8 cellular contexts compared by ENCODE assay signal in genomic region chr6:28863607-28864320, GRCh38.
DNase-seq lines count a peak whose midpoint lies in the region; ATAC-seq and TF ChIP-seq lines count a peak whose summit lies in the region.

No MANE protein-coding gene starts in this region.

- no peak for TF ChIP-seq CTCF in ascending aorta (IDR thresholded peaks at IDR 0.05)

- peak overlapping the region; percentile 66 to 81 for H3K4me3 ChIP-seq in ascending aorta

- H3K9me3 ChIP-seq in ascending aorta, result no peaks in the 10 kb centered on the region

- H3K36me3 ChIP-seq in ascending aorta, result no peaks in the 10 kb centered on the region

- peaks cover 0 to 3% of the 10 kb centered on the region in 2 donors for H3K4me1 ChIP-seq in ascending aorta

- DNase-seq in AG08396 (ENCODE audit: low spot score), result peak; percentile 70
- peak; percentile 46 for DNase-seq in NCI-H1436 (lab: John Stamatoyannopoulos, UW)
- peak in 4 of 5 experiments; percentile 60 to 83 (median 78) for DNase-seq in T-helper 2 cell
- peak in 1 of 2 donors; percentile 86 for DNase-seq in ascending aorta (ENCODE audit: low spot score in 2 of 2)
- peak; percentile 58 for DNase-seq in hepatic stellate cell (ENCODE audit: low spot score)
- DNase-seq in putamen (ENCODE audit: low spot score), result peak; percentile 85
- DNase-seq in ureter (ENCODE audit: low spot score), result peak; percentile 88

- intact Hi-C loops in ascending aorta (cut with DNase I), result loop anchor here (1.0 to 10.0 kb wide), 8 partner anchors 18 to 969 kb away; a partner anchor contains a TSS

- ATAC-seq in GM21390 (IDR thresholded peaks at IDR 0.05; ENCODE audit: unreplicated experiment), result peak; percentile 34

- no peaks in the 10 kb centered on the region for H3K27me3 ChIP-seq in ascending aorta

- H3K27ac ChIP-seq in ascending aorta, result peak overlapping the region; percentile 59 to 78
